26 cellular contexts compared by ENCODE assay signal in the genomic region with DNA sequence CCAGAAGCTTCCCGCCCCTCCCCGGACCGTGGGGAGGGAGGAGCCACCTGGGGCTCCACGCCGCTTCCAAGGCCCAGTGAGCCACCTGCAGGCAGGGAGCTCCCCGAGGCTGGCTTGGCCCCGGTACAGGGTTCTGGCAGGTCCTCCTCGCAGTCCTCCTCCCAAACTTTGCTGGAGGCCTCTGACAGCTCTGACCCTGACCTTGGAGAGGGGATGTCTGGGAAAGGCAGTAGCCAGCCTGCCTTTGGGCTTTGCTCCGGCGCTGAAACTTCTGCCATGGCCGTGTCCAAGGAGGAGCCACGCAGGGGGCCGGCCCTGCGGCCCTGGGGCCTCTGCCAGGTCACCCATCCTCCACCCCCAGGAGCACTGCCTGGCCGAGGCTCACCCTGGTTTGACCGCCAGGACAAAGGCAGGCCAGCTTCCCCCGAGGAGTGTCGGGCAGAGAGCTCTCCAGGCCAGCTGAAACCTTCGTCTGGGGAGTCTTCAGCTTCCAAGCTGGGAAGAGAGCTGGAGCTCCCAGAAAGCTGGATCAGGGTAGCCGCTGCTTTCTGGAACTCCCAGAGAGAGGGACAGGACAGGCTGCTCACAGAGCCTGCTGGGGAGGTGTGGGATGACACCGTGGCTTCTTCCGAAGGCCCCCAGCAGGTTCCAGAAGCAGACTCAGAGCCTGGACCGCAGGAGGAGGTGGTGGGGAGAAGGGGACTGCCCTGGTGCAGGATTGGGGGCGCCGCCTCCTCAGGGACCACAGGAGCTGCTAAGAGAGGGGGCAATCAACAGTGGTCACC. TPM values are rescaled to one million over a fixed set of nuclear protein-coding genes. Genes with fewer than 3 reads are reported as not detected.
DNase-seq lines count a peak whose midpoint lies in the region; ATAC-seq, FAIRE-seq and TF ChIP-seq lines count a peak whose summit lies in the region.
"Had no signal": no experiment of that assay in that cellular context is flagged by ENCODE, and none has a peak within 500 bp of the region (broad histone marks: within the 10 kb centered on the region; RNA-seq: fewer than 3 reads in every experiment).

No MANE protein-coding gene starts in this region.

- POLR2A ChIA-PET in MCF 10A (lab: Yijun Ruan, JAX) = no interaction called here
- POLR2A ChIA-PET in CD8-positive, alpha-beta memory T cell (lab: Charles Lee) = no interaction called here

- intact Hi-C loops in MCF 10A (cut with micrococcal nuclease) = no loop called here
- intact Hi-C loops in mammary epithelial cell (cut with micrococcal nuclease) = no loop called here
- intact Hi-C loops in kidney (cut with DNase I) = no loop called here
- intact Hi-C loops in testis (cut with DNase I; ENCODE audit: low total_unique reads) = no loop called here

- no peak overlapping the region for H2AFZ ChIP-seq in mammary epithelial cell (ENCODE audit: low read depth, low read length)

- DNase-seq in MCF 10A (ENCODE audit: unreplicated experiment) (peak; percentile 13), mammary epithelial cell (no peak), brain microvascular endothelial cell (no peak), kidney (peak; percentile 66), testis (peak; percentile 62)
- no peak for DNase-seq in CD8-positive, alpha-beta memory T cell
- DNase-seq in effector memory CD4-positive, alpha-beta T cell = no peak
- DNase-seq: 8988T; activated T-cell treated with anti-CD3 and anti-CD28 coated beads, Interleukin-2, amount 50 U/mL, for 1 hour; GOT3; lower lobe of right lung; natural killer cell; NCI-H1092 treated with DMSO at 0.1 percent for 48 hours; NCI-H524; posterior cingulate gyrus; SIG-M5; stimulated activated CD4-positive, alpha-beta T cell treated with anti-CD3 and anti-CD28 coated beads, Interleukin-12 subunit alpha, Interleukin-12 subunit beta, amount 100 ng/mL, for 4 hours had no signal

- no peak overlapping the region for H3K4me3 Mint-ChIP-seq in MCF 10A (ENCODE audit: unreplicated experiment)
- no peak overlapping the region for H3K4me3 Mint-ChIP-seq in CD8-positive, alpha-beta memory T cell
- H3K4me3 Mint-ChIP-seq: activated CD4-positive, alpha-beta memory T cell treated with anti-CD3 and anti-CD28 coated beads for 36 hours; activated naive CD4-positive, alpha-beta T cell treated with anti-CD3 and anti-CD28 coated beads, Interleukin-2, amount 50 U/mL, for 24 hours; dendritic cell treated with granulocyte-macrophage colony-stimulating factor and Interleukin-4, amounts not matched to agents 40 ng/mL and 50 ng/mL, for 4 days; natural killer cell; T-helper 1 cell treated with Interleukin-12 subunit alpha and Interleukin-12 subunit beta and Interleukin-4 antibody, amounts not matched to agents 30 μg/mL and 1 μg/mL, for 36 hours had no signal

- H3K27me3 Mint-ChIP-seq in MCF 10A (ENCODE audit: insufficient read depth, unreplicated experiment) = no peaks in the 10 kb centered on the region
- peaks cover 0 to 3% of the 10 kb centered on the region in 2 donors for H3K27me3 Mint-ChIP-seq in CD8-positive, alpha-beta memory T cell
- H3K27me3 Mint-ChIP-seq: activated CD4-positive, alpha-beta memory T cell treated with anti-CD3 and anti-CD28 coated beads for 36 hours; activated naive CD4-positive, alpha-beta T cell treated with anti-CD3 and anti-CD28 coated beads, Interleukin-2, amount 50 U/mL, for 24 hours had no signal

- H3K9me3 ChIP-seq in mammary epithelial cell (replicated peaks; ENCODE audit: insufficient read depth, low read length) (no peaks in the 10 kb centered on the region), kidney (ENCODE audit: control insufficient read depth in 1 of 2, low read length in 2 of 2) (no peaks in the 10 kb centered on the region), testis (no peaks in the 10 kb centered on the region)
- no peaks in the 10 kb centered on the region for H3K9me3 ChIP-seq in CD8-positive, alpha-beta memory T cell (ENCODE audit: low read length)
- no peaks in the 10 kb centered on the region for H3K9me3 ChIP-seq in effector memory CD4-positive, alpha-beta T cell (ENCODE audit: control insufficient read depth, low read length)
- H3K9me3 ChIP-seq: lower lobe of right lung had no signal

- TF ChIP-seq POLR2A in testis (IDR thresholded peaks at IDR 0.05) = no peak

- WGBS in mammary epithelial cell (ENCODE audit: low coverage, missing lambda C conversion rate) = 84% methylated on average over 12 of the region's 25 CpGs
- WGBS in testis, 2 donors = 51 to 73% methylated on average over 5 to 25 of the region's 25 CpGs

- peaks cover 4% of the 10 kb centered on the region for H3K4me1 ChIP-seq in mammary epithelial cell (ENCODE audit: insufficient read depth, low read length)
- H3K4me1 ChIP-seq in kidney (ENCODE audit: control insufficient read depth in 1 of 2, insufficient read depth in 1 of 2, low read depth in 1 of 2, low read length in 2 of 2) = no peaks in the 10 kb centered on the region
- peaks cover 15% of the 10 kb centered on the region for H3K4me1 ChIP-seq in testis
- H3K4me1 ChIP-seq in CD8-positive, alpha-beta memory T cell (ENCODE audit: insufficient read depth, low read length) = no peaks in the 10 kb centered on the region
- no peaks in the 10 kb centered on the region for H3K4me1 ChIP-seq in effector memory CD4-positive, alpha-beta T cell (ENCODE audit: control insufficient read depth, insufficient read depth, low read length, poor library complexity, severe bottlenecking)
- H3K4me1 ChIP-seq: lower lobe of right lung had no signal

- no peaks in the 10 kb centered on the region for H3K36me3 ChIP-seq in mammary epithelial cell (ENCODE audit: insufficient read depth, low read length)
- H3K36me3 ChIP-seq in brain microvascular endothelial cell (replicated peaks) = no peaks in the 10 kb centered on the region
- H3K36me3 ChIP-seq in kidney (ENCODE audit: control insufficient read depth in 1 of 2, insufficient read depth in 2 of 2, low read length in 2 of 2) = no peaks in the 10 kb centered on the region
- H3K36me3 ChIP-seq in testis (ENCODE audit: low read depth, missing control alignments) = no peaks in the 10 kb centered on the region
- H3K36me3 ChIP-seq in CD8-positive, alpha-beta memory T cell (ENCODE audit: insufficient read depth, low read length) = no peaks in the 10 kb centered on the region
- H3K36me3 ChIP-seq in effector memory CD4-positive, alpha-beta T cell (ENCODE audit: control insufficient read depth, insufficient read depth, low read length) = no peaks in the 10 kb centered on the region
- H3K36me3 ChIP-seq: lower lobe of right lung had no signal

- H3K27ac ChIP-seq in mammary epithelial cell (ENCODE audit: insufficient read depth, low read depth, low read length) (no peak overlapping the region), brain microvascular endothelial cell (no peak overlapping the region), kidney (ENCODE audit: low read depth in 2 of 2, low read length in 2 of 2) (no peak overlapping the region), testis (no peak overlapping the region)
- no peak overlapping the region for H3K27ac ChIP-seq in CD8-positive, alpha-beta memory T cell (ENCODE audit: low read depth, low read length)
- no peak overlapping the region for H3K27ac ChIP-seq in effector memory CD4-positive, alpha-beta T cell (ENCODE audit: insufficient read depth, low read length, poor library complexity, severe bottlenecking)
- H3K27ac ChIP-seq: C4-2B, KMS-11, lower lobe of right lung, VCaP had no signal

- no peaks in the 10 kb centered on the region for H4K20me1 ChIP-seq in mammary epithelial cell (ENCODE audit: insufficient read depth, low read length)

- H3K4me3 ChIP-seq in mammary epithelial cell (replicated peaks in 1 of 3; ENCODE audit: insufficient read depth in 1 of 3, low read depth in 2 of 3, low read length in 3 of 3) (no peak overlapping the region), brain microvascular endothelial cell (ENCODE audit: low read depth, low read length) (no peak overlapping the region), kidney (ENCODE audit: low read length in 2 of 2) (no peak overlapping the region), testis (no peak overlapping the region)
- H3K4me3 ChIP-seq in CD8-positive, alpha-beta memory T cell (ENCODE audit: low read length) = no peak overlapping the region
- H3K4me3 ChIP-seq in effector memory CD4-positive, alpha-beta T cell (ENCODE audit: insufficient read depth, low read depth, low read length, poor library complexity, severe bottlenecking) = no peak overlapping the region
- H3K4me3 ChIP-seq: lower lobe of right lung had no signal

- dilution Hi-C loops in mammary epithelial cell (cut with HindIII; ENCODE audit: low sequenced_read_pairs) = no loop called here

- no peaks in the 10 kb centered on the region for H3K36me3 Mint-ChIP-seq in MCF 10A (ENCODE audit: insufficient read depth, unreplicated experiment)
- H3K36me3 Mint-ChIP-seq in CD8-positive, alpha-beta memory T cell = no peaks in the 10 kb centered on the region
- H3K36me3 Mint-ChIP-seq: activated CD4-positive, alpha-beta memory T cell treated with anti-CD3 and anti-CD28 coated beads for 36 hours; activated naive CD4-positive, alpha-beta T cell treated with anti-CD3 and anti-CD28 coated beads, Interleukin-2, amount 50 U/mL, for 24 hours; natural killer cell had no signal

- FAIRE-seq in kidney (lab: Jason Lieb, UNC) = no peak

- H3K9me3 Mint-ChIP-seq in MCF 10A (ENCODE audit: unreplicated experiment) = no peaks in the 10 kb centered on the region
- H3K9me3 Mint-ChIP-seq in CD8-positive, alpha-beta memory T cell = no peaks in the 10 kb centered on the region
- H3K9me3 Mint-ChIP-seq: activated CD4-positive, alpha-beta memory T cell treated with anti-CD3 and anti-CD28 coated beads for 36 hours; activated naive CD4-positive, alpha-beta T cell treated with anti-CD3 and anti-CD28 coated beads, Interleukin-2, amount 50 U/mL, for 24 hours; dendritic cell treated with granulocyte-macrophage colony-stimulating factor and Interleukin-4, amounts not matched to agents 40 ng/mL and 50 ng/mL, for 4 days; natural killer cell; T-helper 1 cell treated with Interleukin-12 subunit alpha and Interleukin-12 subunit beta and Interleukin-4 antibody, amounts not matched to agents 30 μg/mL and 1 μg/mL, for 36 hours had no signal

- ATAC-seq in GM19324 (IDR thresholded peaks at IDR 0.05; ENCODE audit: low FRiP score, unreplicated experiment) = no peak
- ATAC-seq: lower lobe of right lung, natural killer cell had no signal

- CTCF ChIA-PET in MCF 10A (lab: Yijun Ruan, JAX) (interaction anchor here (0.7 kb wide), 2 partner anchors 29 to 87 kb away, joined by 3 read pairs; no protein-coding TSS in a partner anchor), mammary epithelial cell (lab: Charles Lee; ENCODE audit: low non-redundant PET) (no interaction called here)
- CTCF ChIA-PET in CD8-positive, alpha-beta memory T cell (lab: Charles Lee) = no interaction called here

- H3K79me2 ChIP-seq in mammary epithelial cell (ENCODE audit: insufficient read depth, low read length) = no peaks in the 10 kb centered on the region

- peaks cover 7% of the 10 kb centered on the region for H3K4me1 Mint-ChIP-seq in MCF 10A (ENCODE audit: insufficient read depth, unreplicated experiment)
- no peaks in the 10 kb centered on the region for H3K4me1 Mint-ChIP-seq in CD8-positive, alpha-beta memory T cell
- H3K4me1 Mint-ChIP-seq: activated naive CD4-positive, alpha-beta T cell treated with anti-CD3 and anti-CD28 coated beads, Interleukin-2, amount 50 U/mL, for 24 hours; natural killer cell had no signal

- BruUV-seq in MCF 10A (replicated peaks; lab: Mats Ljungman, UMichigan) (no TSS peak), mammary epithelial cell (replicated peaks; lab: Mats Ljungman, UMichigan) (no TSS peak)

- H3K27me3 ChIP-seq in mammary epithelial cell (ENCODE audit: insufficient read depth, low read length) (no peaks in the 10 kb centered on the region), brain microvascular endothelial cell (replicated peaks) (no peaks in the 10 kb centered on the region), testis (no peaks in the 10 kb centered on the region)
- no peaks in the 10 kb centered on the region for H3K27me3 ChIP-seq in CD8-positive, alpha-beta memory T cell (ENCODE audit: insufficient read depth, low read length, poor library complexity, severe bottlenecking)
- no peaks in the 10 kb centered on the region for H3K27me3 ChIP-seq in effector memory CD4-positive, alpha-beta T cell (replicated peaks; ENCODE audit: control insufficient read depth, insufficient read depth, low read length, poor library complexity, severe bottlenecking)

- no peak for TF ChIP-seq CTCF in MCF 10A (IDR thresholded peaks at IDR 0.05; ENCODE audit: unreplicated experiment)
- TF ChIP-seq CTCF in mammary epithelial cell (conservative IDR thresholded peaks at IDR 0.05 in 1 of 2, IDR thresholded peaks at IDR 0.05 in 1 of 2; ENCODE audit: extremely low read depth in 1 of 2, insufficient read depth in 1 of 2, low read depth in 1 of 2, low read length in 2 of 2) = no peak
- peak; percentile 21 for TF ChIP-seq CTCF in brain microvascular endothelial cell (IDR thresholded peaks at IDR 0.05; ENCODE audit: low read depth, low read length, missing control alignments)
- TF ChIP-seq CTCF in kidney (IDR thresholded peaks at IDR 0.05; ENCODE audit: borderline replicate concordance, extremely low read depth, insufficient read depth) = no peak
- no peak for TF ChIP-seq CTCF in testis (IDR thresholded peaks at IDR 0.05)

- H3K9ac ChIP-seq in mammary epithelial cell (ENCODE audit: insufficient read depth, low read length) (no peak overlapping the region), kidney (ENCODE audit: low read length in 2 of 2) (no peak overlapping the region)
- H3K9ac ChIP-seq: KMS-11 had no signal

- H3K4me2 ChIP-seq in mammary epithelial cell (ENCODE audit: insufficient read depth, low read depth, low read length) = no peak overlapping the region
- H3K4me2 ChIP-seq: KMS-11 had no signal

- in situ Hi-C loops in mammary epithelial cell (cut with MboI; ENCODE audit: low sequenced_read_pairs in 2 of 2) (loop anchor here in 1 of 2 donors (25.0 kb wide), 1 partner anchor 292 kb away; a partner anchor contains a TSS), brain microvascular endothelial cell (cut with HindIII; ENCODE audit: low pct_ligation_motif_present, low sequenced_read_pairs) (no loop called here)

- H3K27ac Mint-ChIP-seq in MCF 10A (ENCODE audit: low read depth, unreplicated experiment) = no peak overlapping the region
- H3K27ac Mint-ChIP-seq in CD8-positive, alpha-beta memory T cell = no peak overlapping the region
- H3K27ac Mint-ChIP-seq: activated CD4-positive, alpha-beta memory T cell treated with anti-CD3 and anti-CD28 coated beads for 36 hours; activated naive CD4-positive, alpha-beta T cell treated with anti-CD3 and anti-CD28 coated beads, Interleukin-2, amount 50 U/mL, for 24 hours; dendritic cell treated with granulocyte-macrophage colony-stimulating factor and Interleukin-4, amounts not matched to agents 40 ng/mL and 50 ng/mL, for 4 days; natural killer cell; T-helper 1 cell treated with Interleukin-12 subunit alpha and Interleukin-12 subunit beta and Interleukin-4 antibody, amounts not matched to agents 30 μg/mL and 1 μg/mL, for 36 hours had no signal

RNA-seq across cellular contexts. Expression of a gene that starts 9.0 kb away (rescaled TPM):
- 23.7 and 27.7 TPM in 2 replicates for total RNA-seq in MCF 10A (2022)
- 10 to 100 TPM; 14.8 to 21.3 TPM for total RNA-seq in mammary epithelial cell
- polyA plus RNA-seq in mammary epithelial cell = 12.3 TPM
- polyA minus RNA-seq in mammary epithelial cell = 22.2 TPM
- total RNA-seq in kidney = 10.1 TPM
- polyA plus RNA-seq in kidney (ENCODE audit: insufficient read depth, low read depth, low replicate concordance) = 4.0 TPM
- total RNA-seq in testis = 10 to 100 TPM; 22.1 to 23.3 TPM
- polyA plus RNA-seq in testis (ENCODE audit: insufficient read depth, low read depth, low replicate concordance) = 22.6 TPM
- 10 to 100 TPM; 14.6 to 15.3 TPM for total RNA-seq in CD8-positive, alpha-beta memory T cell
- polyA plus RNA-seq in CD8-positive, alpha-beta memory T cell = 0.66 TPM

RNA-seq across cellular contexts. Expression of a gene that starts 49.3 kb away (rescaled TPM):
- total RNA-seq in MCF 10A (2022) (not detected in 2 replicates), mammary epithelial cell (under 1 TPM in 1 of 2 donors, not detected in 1; 0.05 TPM), kidney (2.3 TPM), testis (10 to 100 TPM; 13.8 to 61.5 TPM)
- polyA plus RNA-seq in mammary epithelial cell (not detected), kidney (ENCODE audit: insufficient read depth, low read depth, low replicate concordance) (0.84 TPM), testis (ENCODE audit: insufficient read depth, low read depth, low replicate concordance) (33.4 TPM)
- polyA minus RNA-seq in mammary epithelial cell = not detected
- not detected for total RNA-seq in CD8-positive, alpha-beta memory T cell
- polyA plus RNA-seq in CD8-positive, alpha-beta memory T cell = not detected
- total RNA-seq: activated CD4-positive, alpha-beta memory T cell treated with anti-CD3 and anti-CD28 coated beads for 36 hours had no signal

RNA-seq across cellular contexts. Expression of a gene that starts 49.6 kb away (rescaled TPM):
- 0.22 and 0.26 TPM in 2 replicates for total RNA-seq in MCF 10A (2022)
- not detected for total RNA-seq in mammary epithelial cell
- polyA plus RNA-seq in mammary epithelial cell = not detected
- not detected for polyA minus RNA-seq in mammary epithelial cell
- total RNA-seq in kidney = not detected
- polyA plus RNA-seq in kidney (ENCODE audit: insufficient read depth, low read depth, low replicate concordance) = not detected
- total RNA-seq in testis = under 1 TPM; 0.55 to 0.62 TPM
- not detected for polyA plus RNA-seq in testis (ENCODE audit: insufficient read depth, low read depth, low replicate concordance)
- not detected for total RNA-seq in CD8-positive, alpha-beta memory T cell
- polyA plus RNA-seq in CD8-positive, alpha-beta memory T cell = not detected
- total RNA-seq: activated CD4-positive, alpha-beta memory T cell treated with anti-CD3 and anti-CD28 coated beads for 36 hours; epithelial cell of proximal tubule; lower lobe of right lung had no signal

Comparison
In these comparisons a context has a peak if more than half of its experiments do, and no peak if none do; other contexts are left out.
1. DNase-seq: peak in MCF 10A (single experiment), kidney (single experiment) and testis (single experiment); none in mammary epithelial cell (single experiment), brain microvascular endothelial cell (single experiment), CD8-positive, alpha-beta memory T cell (0 of 5) and effector memory CD4-positive, alpha-beta T cell (0 of 3).